ENCODE assay signal across 1 cellular context in genomic region chr4:101191302-101192098, GRCh38.
A peak's percentile ranks its signal among the peaks of the same experiment; 100 is the strongest.
TF ChIP-seq lines count a peak whose summit lies in the region.

No MANE protein-coding gene starts in this region.

TF ChIP-seq in GM23338, 12 proteins besides CTCF, POLR2A, EP300 and RAD21 (continued from another document):
- 0 out of 2 replicates have a peak, but pooled peaks have one; percentile 24 for TF ChIP-seq ZNF462 (CRISPR knock-in tag; IDR thresholded peaks at IDR 0.05)
